8 cellular contexts compared by ENCODE assay signal in genomic region chr4:52657630-52658501, GRCh38. TPM values are rescaled to one million over a fixed set of nuclear protein-coding genes. Genes with fewer than 3 reads are reported as not detected.
A peak's percentile ranks its signal among the peaks of the same experiment; 100 is the strongest.
DNase-seq lines count a peak whose midpoint lies in the region; ATAC-seq, FAIRE-seq and TF ChIP-seq lines count a peak whose summit lies in the region.

No MANE protein-coding gene starts in this region.

- peak overlapping the region; percentile 76 to 86 (median 78) for H3K4me3 Mint-ChIP-seq in CD4-positive, CD25-positive, alpha-beta regulatory T cell
- H3K4me3 Mint-ChIP-seq in immature natural killer cell, result peak overlapping the region; percentile 70 to 86 (median 79)
- peak overlapping the region; percentile 60 to 88 for H3K4me3 Mint-ChIP-seq in stimulated activated naive B cell treated with anti-CD40 and anti-IgM and Interleukin-4, amounts not matched to agents 10 μg/mL and 1 μg/mL and 100 μg/mL, for 72 hours

- intact Hi-C loops in GM12878 (cut with micrococcal nuclease; ENCODE audit: unreplicated experiment), result loop anchor here (5.0 kb wide), 1 partner anchor 54 kb away; no protein-coding TSS in a partner anchor

- H4K20me1 ChIP-seq in KMS-11 (ENCODE audit: insufficient read depth) (no peaks in the 10 kb centered on the region), GM12878 (ENCODE audit: control insufficient read depth, insufficient read depth) (no peaks in the 10 kb centered on the region)

- peaks cover 5% of the 10 kb centered on the region for H3K27me3 ChIP-seq in CD4-positive, CD25-positive, alpha-beta regulatory T cell (ENCODE audit: control insufficient read depth, insufficient read depth, low read length)
- no peaks in the 10 kb centered on the region for H3K27me3 ChIP-seq in KMS-11 (ENCODE audit: insufficient read depth, low read depth)
- no peaks in the 10 kb centered on the region for H3K27me3 ChIP-seq in GM12878 (replicated peaks in 1 of 2; ENCODE audit: control insufficient read depth in 2 of 2, insufficient read depth in 2 of 2, low read length in 1 of 2)

- H3K4me1 Mint-ChIP-seq in CD4-positive, CD25-positive, alpha-beta regulatory T cell, result peaks cover 0 to 30% (median 18%) of the 10 kb centered on the region in 4 donors
- H3K4me1 Mint-ChIP-seq in immature natural killer cell, result peaks cover 20 to 28% of the 10 kb centered on the region in 2 donors
- H3K4me1 Mint-ChIP-seq in stimulated activated naive B cell treated with anti-CD40 and anti-IgM and Interleukin-4, amounts not matched to agents 10 μg/mL and 1 μg/mL and 100 μg/mL, for 72 hours, result peaks cover 25 to 42% of the 10 kb centered on the region in 2 donors

- ATAC-seq in CD4-positive, CD25-positive, alpha-beta regulatory T cell (ENCODE audit: low read depth in 2 of 2), result no peak
- no peak for ATAC-seq in GM12878
- no peak for ATAC-seq in stimulated activated naive B cell treated with anti-CD40 and anti-IgM and Interleukin-4, amounts not matched to agents 10 μg/mL and 1 μg/mL and 100 μg/mL, for 72 hours (replicated peaks)
- ATAC-seq in HG02642 (IDR thresholded peaks at IDR 0.05; ENCODE audit: poor library complexity, unreplicated experiment), result no peak

- no peak overlapping the region for H3K4me3 ChIP-seq in CD4-positive, CD25-positive, alpha-beta regulatory T cell (ENCODE audit: low read depth, low read length)
- no peak overlapping the region for H3K4me3 ChIP-seq in KMS-11 (IDR thresholded peaks at IDR 0.05; ENCODE audit: insufficient read depth, low read depth, low read length)
- peak overlapping the region; percentile 87 for H3K4me3 ChIP-seq in GM12878

- peak overlapping the region; percentile 81; the same call in 1 of the 2 replicates for H2AFZ ChIP-seq in KMS-11 (ENCODE audit: low read depth)
- no peak overlapping the region for H2AFZ ChIP-seq in GM12878 (ENCODE audit: control insufficient read depth, low read depth, low read length)

- TF ChIP-seq CTCF in KMS-11 (conservative IDR thresholded peaks at IDR 0.05; ENCODE audit: low read depth, low read length) (no peak), GM12878 (IDR thresholded peaks at IDR 0.05 in 2 of 3, conservative IDR thresholded peaks at IDR 0.05 in 1 of 3; ENCODE audit: control insufficient read depth in 2 of 3, extremely low read depth in 1 of 3, insufficient read depth in 1 of 3, low read depth in 3 of 3, low read length in 3 of 3) (no peak)

- in situ Hi-C loops in GM12878 (cut with MboI), result no loop called here

- H3K27me3 Mint-ChIP-seq in CD4-positive, CD25-positive, alpha-beta regulatory T cell, result peaks cover 52% of the 10 kb centered on the region
- H3K27me3 Mint-ChIP-seq in immature natural killer cell (ENCODE audit: low read depth in 3 of 3), result peaks cover 0 to 6% (median 0%) of the 10 kb centered on the region in 3 donors
- no peaks in the 10 kb centered on the region for H3K27me3 Mint-ChIP-seq in stimulated activated naive B cell treated with anti-CD40 and anti-IgM and Interleukin-4, amounts not matched to agents 10 μg/mL and 1 μg/mL and 100 μg/mL, for 72 hours

- no peak overlapping the region for H3K27ac ChIP-seq in CD4-positive, CD25-positive, alpha-beta regulatory T cell (ENCODE audit: insufficient read depth, low read length, poor library complexity, severe bottlenecking)
- H3K27ac ChIP-seq in KMS-11, result no peak overlapping the region
- H3K27ac ChIP-seq in GM12878 (ENCODE audit: control insufficient read depth, insufficient read depth), result no peak overlapping the region

- H3K4me1 ChIP-seq in CD4-positive, CD25-positive, alpha-beta regulatory T cell (ENCODE audit: control insufficient read depth, insufficient read depth, low read length, poor library complexity, severe bottlenecking), result peaks cover 15% of the 10 kb centered on the region
- H3K4me1 ChIP-seq in KMS-11 (ENCODE audit: low read depth, poor library complexity, severe bottlenecking) (peaks cover 7% of the 10 kb centered on the region), GM12878 (ENCODE audit: control insufficient read depth, insufficient read depth, low read length) (peaks cover 6% of the 10 kb centered on the region; the same call in 1 of the 2 replicates)

- H3K79me2 ChIP-seq in KMS-11 (ENCODE audit: insufficient read depth, low read depth) (no peaks in the 10 kb centered on the region), GM12878 (ENCODE audit: control insufficient read depth, insufficient read depth, low read length) (peaks cover 21% of the 10 kb centered on the region)

- H3K36me3 Mint-ChIP-seq in CD4-positive, CD25-positive, alpha-beta regulatory T cell, result no peaks in the 10 kb centered on the region
- H3K36me3 Mint-ChIP-seq in immature natural killer cell, result peaks cover 0 to 4% (median 3%) of the 10 kb centered on the region in 3 donors
- peaks cover 23 to 30% of the 10 kb centered on the region in 2 donors for H3K36me3 Mint-ChIP-seq in stimulated activated naive B cell treated with anti-CD40 and anti-IgM and Interleukin-4, amounts not matched to agents 10 μg/mL and 1 μg/mL and 100 μg/mL, for 72 hours

- peak overlapping the region; percentile 42 for H3K4me2 ChIP-seq in KMS-11
- peak overlapping the region; percentile 85 for H3K4me2 ChIP-seq in GM12878 (ENCODE audit: control insufficient read depth, insufficient read depth)

- TF ChIP-seq RAD21 in GM12878 (IDR thresholded peaks at IDR 0.05; ENCODE audit: insufficient read depth, low read depth, low read length), result no peak

- RAD21 ChIA-PET in GM12878 (lab: Charles Lee; ENCODE audit: unreplicated experiment), result interaction anchor here (0.8 to 2.0 kb wide), 7 partner anchors 15 to 112 kb away, joined by 3 to 8 read pairs (median 3); no protein-coding TSS in a partner anchor

- H3K9ac ChIP-seq in KMS-11, result no peak overlapping the region
- H3K9ac ChIP-seq in GM12878 (ENCODE audit: control insufficient read depth, insufficient read depth, low read length), result no peak overlapping the region; the same call in 1 of the 2 replicates

- SMC1A ChIA-PET in GM12878 (lab: Charles Lee; ENCODE audit: uncharacterized antibody, unreplicated experiment), result interaction anchor here (0.8 to 2.4 kb wide), 8 partner anchors 10 to 113 kb away, joined by 3 to 15 read pairs (median 4); no protein-coding TSS in a partner anchor

- no peaks in the 10 kb centered on the region for H3K9me3 ChIP-seq in CD4-positive, CD25-positive, alpha-beta regulatory T cell (ENCODE audit: control insufficient read depth in 2 of 2, low read length in 2 of 2)
- H3K9me3 ChIP-seq in GM12878 (replicated peaks; ENCODE audit: control insufficient read depth, insufficient read depth, low read length), result no peaks in the 10 kb centered on the region; the same call in 1 of the 3 replicates

- WGBS in GM12878 (ENCODE audit: insufficient coverage, insufficient replicate concordance, low lambda C conversion rate, missing lambda C conversion rate), result 96% methylated on average over 18 of the region's 18 CpGs

- peaks cover 0 to 9% (median 2%) of the 10 kb centered on the region in 7 donors for H3K9me3 Mint-ChIP-seq in CD4-positive, CD25-positive, alpha-beta regulatory T cell
- no peaks in the 10 kb centered on the region for H3K9me3 Mint-ChIP-seq in immature natural killer cell
- H3K9me3 Mint-ChIP-seq in stimulated activated naive B cell treated with anti-CD40 and anti-IgM and Interleukin-4, amounts not matched to agents 10 μg/mL and 1 μg/mL and 100 μg/mL, for 72 hours, result no peaks in the 10 kb centered on the region

- peak; percentile 18 for FAIRE-seq in GM12878 (lab: Jason Lieb, UNC)
- FAIRE-seq in GM12892 (lab: Jason Lieb, UNC), result no peak

- TF ChIP-seq POLR2A in GM12878 (IDR thresholded peaks at IDR 0.05; ENCODE audit: low read depth, low read length) (no peak), GM12892 (IDR thresholded peaks at IDR 0.05; ENCODE audit: low read depth, low read length) (no peak)

- TF ChIP-seq EP300 in GM12878 (IDR thresholded peaks at IDR 0.05; ENCODE audit: borderline replicate concordance in 1 of 2, control insufficient read depth in 1 of 2, low read depth in 2 of 2, low read length in 2 of 2), result no peak

- BruUV-seq in GM12878 (replicated peaks; lab: Mats Ljungman, UMichigan), result no TSS peak

- POLR2A ChIA-PET in GM12878 (lab: Charles Lee), result interaction anchor here (0.7 to 4.0 kb wide), 7 partner anchors 11 to 112 kb away, joined by 3 to 30 read pairs (median 5); no protein-coding TSS in a partner anchor

- peak overlapping the region in 1 of 3 donors; percentile 8 for H3K27ac Mint-ChIP-seq in CD4-positive, CD25-positive, alpha-beta regulatory T cell
- peak overlapping the region in 5 of 6 donors; percentile 49 to 86 (median 69) for H3K27ac Mint-ChIP-seq in immature natural killer cell
- H3K27ac Mint-ChIP-seq in stimulated activated naive B cell treated with anti-CD40 and anti-IgM and Interleukin-4, amounts not matched to agents 10 μg/mL and 1 μg/mL and 100 μg/mL, for 72 hours, result peak overlapping the region; percentile 56

- CTCF ChIA-PET in GM12878 (lab: Yijun Ruan, JAX), result interaction anchor here (0.8 to 2.1 kb wide), 8 partner anchors 9 to 112 kb away, joined by 3 to 7 read pairs (median 4); no protein-coding TSS in a partner anchor

- DNase-seq in CD4-positive, CD25-positive, alpha-beta regulatory T cell, result no peak
- no peak for DNase-seq in GM12878 (ENCODE audit: low read depth, low spot score)
- peak in 1 of 3 donors; percentile 4 for DNase-seq in immature natural killer cell
- DNase-seq in stimulated activated naive B cell treated with anti-CD40 and anti-IgM and Interleukin-4, amounts not matched to agents 10 μg/mL and 1 μg/mL and 100 μg/mL, for 72 hours, result no peak
- no peak for DNase-seq in GM12892 (ENCODE audit: insufficient read length)
- no peak for DNase-seq in NCI-H146 (lab: John Stamatoyannopoulos, UW)

- no peaks in the 10 kb centered on the region for H3K36me3 ChIP-seq in CD4-positive, CD25-positive, alpha-beta regulatory T cell (ENCODE audit: control insufficient read depth, insufficient read depth, low read length)
- no peaks in the 10 kb centered on the region for H3K36me3 ChIP-seq in KMS-11 (ENCODE audit: insufficient read depth)
- no peaks in the 10 kb centered on the region; a peak in 1 of 4 replicates for H3K36me3 ChIP-seq in GM12878 (ENCODE audit: control insufficient read depth in 2 of 2, insufficient read depth in 2 of 2, low read length in 1 of 2)

RNA-seq across cellular contexts. Expression of gene USP46, which starts 1.2 kb away (rescaled TPM):
- 9.6 TPM for total RNA-seq in CD4-positive, CD25-positive, alpha-beta regulatory T cell
- 1 to 10 TPM in 3 of 4 donors, under 1 TPM in 1; 0.32 to 1.8 (median 1.7) TPM for polyA plus RNA-seq in CD4-positive, CD25-positive, alpha-beta regulatory T cell
- 22.3 and 26.2 TPM in 2 replicates for total RNA-seq in GM12878 (2013; cell fraction: nucleolus; rRNA removed)
- 6.7 and 8.4 TPM in 2 replicates for total RNA-seq in GM12878 (2014; rRNA removed)
- total RNA-seq in GM12878 (2014; rRNA removed; fragmentation: Illumina TruSeq; extraction: Trizol), result 10.4 and 11.6 TPM in 2 replicates
- total RNA-seq in GM12878 (2021), result 18.8 and 20.1 TPM in 2 replicates
- 3.1 TPM for polyA plus RNA-seq in GM12878 (2011; ENCODE audit: low read depth)
- 12.4 and 15.6 TPM in 2 replicates for polyA plus RNA-seq in GM12878 (2011; rRNA removed)
- polyA plus RNA-seq in GM12878 (2011; cell fraction: cytosol; rRNA removed), result 3.8 and 3.9 TPM in 2 replicates
- polyA plus RNA-seq in GM12878 (2011; cell fraction: nucleus; rRNA removed), result 9.0 and 12.8 TPM in 2 replicates
- polyA plus RNA-seq in GM12878 (2012), result 4.7 and 6.8 TPM in 2 replicates
- 14.5 and 14.7 TPM in 2 replicates for polyA plus RNA-seq in GM12878 (2014; fragmentation: Illumina TruSeq; extraction: Trizol)
- 1 to 10 TPM; 5.3 TPM for polyA plus RNA-seq in GM12878 (2014; fragmentation: Nextera tagmentation; extraction: Ambion mirVana)
- polyA plus RNA-seq in GM12878 (2014; rRNA removed), result 7.6 and 8.7 TPM in 2 replicates
- 10 to 100 TPM; 13.1 to 13.2 TPM for polyA plus RNA-seq in GM12878 (2016; fragmentation: Nextera tagmentation; extraction: Ambion mirVana)
- polyA minus RNA-seq in GM12878 (2011; rRNA and poly(A)+ RNA removed), result 11.3 and 29.0 TPM in 2 replicates
- 3.1 and 4.0 TPM in 2 replicates for polyA minus RNA-seq in GM12878 (2011; cell fraction: cytosol; rRNA and poly(A)+ RNA removed)
- polyA minus RNA-seq in GM12878 (2011; cell fraction: nucleus; rRNA and poly(A)+ RNA removed), result 9.1 and 15.4 TPM in 2 replicates
- 1 to 10 TPM in 2 of 3 donors, not detected in 1; 2.1 to 3.6 TPM for polyA plus RNA-seq in immature natural killer cell
- polyA plus RNA-seq in GM12892 (2012; ENCODE audit: missing spikeins), result 9.1 TPM
